10 cellular contexts compared by ENCODE assay signal in genomic region chr20:34377072-34377847, GRCh38. TPM values are rescaled to one million over a fixed set of nuclear protein-coding genes. Genes with fewer than 3 reads are reported as not detected.
DNase-seq lines count a peak whose midpoint lies in the region; ATAC-seq and TF ChIP-seq lines count a peak whose summit lies in the region.
"Had no signal": no experiment of that assay in that cellular context is flagged by ENCODE, and none has a peak within 500 bp of the region (broad histone marks: within the 10 kb centered on the region; RNA-seq: fewer than 3 reads in every experiment).

No MANE protein-coding gene starts in this region.

- intact Hi-C loops in Caco-2 (cut with micrococcal nuclease; ENCODE audit: unreplicated experiment): no loop called here

- ATAC-seq in GM18909 (IDR thresholded peaks at IDR 0.05; ENCODE audit: poor library complexity, unreplicated experiment) (peak; percentile 71), HG02981 (IDR thresholded peaks at IDR 0.05; ENCODE audit: unreplicated experiment) (peak; percentile 80)

- no peaks in the 10 kb centered on the region for H3K27me3 ChIP-seq in Caco-2 (replicated peaks; ENCODE audit: control insufficient read depth, insufficient read depth, low read length)

- peak in 1 of 2 experiments; percentile 26 for DNase-seq in Caco-2
- no peak for DNase-seq in activated naive CD8-positive, alpha-beta T cell treated with anti-CD3 and anti-CD28 coated beads for 36 hours
- no peak for DNase-seq in HFFc6
- no peak for DNase-seq in dermis blood vessel endothelial cell
- no peak for DNase-seq in H4 (ENCODE audit: low spot score)
- no peak for DNase-seq in NCI-H446 treated with DMSO at 0.1 percent for 48 hours (lab: John Stamatoyannopoulos, UW)
- DNase-seq: activated CD4-positive, alpha-beta T cell treated with anti-CD3 and anti-CD28 coated beads, Interleukin-2, amount 10 ng/mL, durations not matched to agents 7 days and 5 days had no signal

- H3K4me3 Mint-ChIP-seq in Caco-2 (ENCODE audit: unreplicated experiment): no peak overlapping the region
- no peak overlapping the region for H3K4me3 Mint-ChIP-seq in activated naive CD8-positive, alpha-beta T cell treated with anti-CD3 and anti-CD28 coated beads for 36 hours
- H3K4me3 Mint-ChIP-seq in HFFc6: no peak overlapping the region
- H3K4me3 Mint-ChIP-seq: activated CD4-positive, alpha-beta T cell treated with anti-CD3 and anti-CD28 coated beads, Interleukin-2, amount 10 ng/mL, durations not matched to agents 7 days and 5 days; neural crest cell had no signal

- H3K4me3 ChIP-seq in Caco-2 (ENCODE audit: low read depth, low read length): no peak overlapping the region

- peaks cover 2% of the 10 kb centered on the region for H3K36me3 ChIP-seq in Caco-2 (ENCODE audit: control insufficient read depth, insufficient read depth, low read length)

- CTCF ChIA-PET in Caco-2 (lab: Charles Lee): interaction anchor here (0.6 to 1.8 kb wide), 3 partner anchors 14 to 459 kb away, joined by 3 to 11 read pairs (median 6); partner anchors contain the start of gene ITCH

- H3K9me3 ChIP-seq in Caco-2: 0 out of 2 replicates have a peak, but pooled peaks cover 4% of the 10 kb centered on the region

- H3K27ac Mint-ChIP-seq in Caco-2 (ENCODE audit: unreplicated experiment) (peak overlapping the region; percentile 6), HFFc6 (no peak overlapping the region)
- peak overlapping the region; percentile 15 for H3K27ac Mint-ChIP-seq in activated naive CD8-positive, alpha-beta T cell treated with anti-CD3 and anti-CD28 coated beads for 36 hours
- H3K27ac Mint-ChIP-seq: activated CD4-positive, alpha-beta T cell treated with anti-CD3 and anti-CD28 coated beads, Interleukin-2, amount 10 ng/mL, durations not matched to agents 7 days and 5 days had no signal

- peaks cover 20% of the 10 kb centered on the region for H3K4me1 Mint-ChIP-seq in Caco-2 (ENCODE audit: low read depth, unreplicated experiment)
- peaks cover 26% of the 10 kb centered on the region for H3K4me1 Mint-ChIP-seq in activated naive CD8-positive, alpha-beta T cell treated with anti-CD3 and anti-CD28 coated beads for 36 hours
- H3K4me1 Mint-ChIP-seq in HFFc6 (ENCODE audit: low read depth): peaks cover 13% of the 10 kb centered on the region; the same call in 1 of the 2 replicates

- H3K27me3 Mint-ChIP-seq in Caco-2 (ENCODE audit: insufficient read depth, unreplicated experiment) (no peaks in the 10 kb centered on the region), HFFc6 (ENCODE audit: insufficient read depth) (peaks cover 1% of the 10 kb centered on the region; the same call in 1 of the 2 replicates)
- H3K27me3 Mint-ChIP-seq in activated naive CD8-positive, alpha-beta T cell treated with anti-CD3 and anti-CD28 coated beads for 36 hours: no peaks in the 10 kb centered on the region
- H3K27me3 Mint-ChIP-seq: activated CD4-positive, alpha-beta T cell treated with anti-CD3 and anti-CD28 coated beads, Interleukin-2, amount 10 ng/mL, durations not matched to agents 7 days and 5 days had no signal

- BruUV-seq in Caco-2 (replicated peaks; lab: Mats Ljungman, UMichigan): no TSS peak

- H3K4me1 ChIP-seq in Caco-2: peaks cover 11% of the 10 kb centered on the region

- POLR2A ChIA-PET in Caco-2 (lab: Charles Lee): interaction anchor here (1.4 kb wide), 1 partner anchor 139 kb away, joined by 3 read pairs; the partner anchor contains the start of gene DYNLRB1

- no peaks in the 10 kb centered on the region for H3K9me3 Mint-ChIP-seq in Caco-2 (ENCODE audit: unreplicated experiment)
- no peaks in the 10 kb centered on the region for H3K9me3 Mint-ChIP-seq in activated naive CD8-positive, alpha-beta T cell treated with anti-CD3 and anti-CD28 coated beads for 36 hours
- H3K9me3 Mint-ChIP-seq in HFFc6: no peaks in the 10 kb centered on the region
- H3K9me3 Mint-ChIP-seq: activated CD4-positive, alpha-beta T cell treated with anti-CD3 and anti-CD28 coated beads, Interleukin-2, amount 10 ng/mL, durations not matched to agents 7 days and 5 days; neural crest cell had no signal

- H3K36me3 Mint-ChIP-seq in Caco-2 (ENCODE audit: insufficient read depth, unreplicated experiment) (peaks cover 100% of the 10 kb centered on the region), HFFc6 (ENCODE audit: low read depth) (no peaks in the 10 kb centered on the region; the same call in 1 of the 2 replicates)
- peaks cover 26% of the 10 kb centered on the region for H3K36me3 Mint-ChIP-seq in activated naive CD8-positive, alpha-beta T cell treated with anti-CD3 and anti-CD28 coated beads for 36 hours

- no peak for TF ChIP-seq CTCF in Caco-2 (IDR thresholded peaks at IDR 0.05; ENCODE audit: insufficient read depth in 1 of 2, low read depth in 1 of 2, low read length in 1 of 2, severe bottlenecking in 1 of 2, unreplicated experiment in 1 of 2)
- no peak for TF ChIP-seq CTCF in HFFc6 (IDR thresholded peaks at IDR 0.05)

RNA-seq across cellular contexts. Expression of gene ITCH, which starts 14.2 kb away (rescaled TPM):
- total RNA-seq in Caco-2 (2022) (135 and 138 TPM in 2 replicates), dermis blood vessel endothelial cell (70.3 and 81.1 TPM in 2 replicates)
- 10 to 100 TPM; 45.1 to 55.2 TPM for total RNA-seq in activated naive CD8-positive, alpha-beta T cell treated with anti-CD3 and anti-CD28 coated beads for 36 hours
- 10 to 100 TPM; 55.0 to 63.3 (median 59.1) TPM for total RNA-seq in HFFc6 (2021; fragmentation: NEBNext Ultra II Directional; extraction: Animal tissue kit (Norgen Biotek cat#: 25700))
- 25.4 and 32.5 TPM in 2 replicates for total RNA-seq in H4 (2014; rRNA removed; shearing (Covaris generic))
